In the genomic region with DNA sequence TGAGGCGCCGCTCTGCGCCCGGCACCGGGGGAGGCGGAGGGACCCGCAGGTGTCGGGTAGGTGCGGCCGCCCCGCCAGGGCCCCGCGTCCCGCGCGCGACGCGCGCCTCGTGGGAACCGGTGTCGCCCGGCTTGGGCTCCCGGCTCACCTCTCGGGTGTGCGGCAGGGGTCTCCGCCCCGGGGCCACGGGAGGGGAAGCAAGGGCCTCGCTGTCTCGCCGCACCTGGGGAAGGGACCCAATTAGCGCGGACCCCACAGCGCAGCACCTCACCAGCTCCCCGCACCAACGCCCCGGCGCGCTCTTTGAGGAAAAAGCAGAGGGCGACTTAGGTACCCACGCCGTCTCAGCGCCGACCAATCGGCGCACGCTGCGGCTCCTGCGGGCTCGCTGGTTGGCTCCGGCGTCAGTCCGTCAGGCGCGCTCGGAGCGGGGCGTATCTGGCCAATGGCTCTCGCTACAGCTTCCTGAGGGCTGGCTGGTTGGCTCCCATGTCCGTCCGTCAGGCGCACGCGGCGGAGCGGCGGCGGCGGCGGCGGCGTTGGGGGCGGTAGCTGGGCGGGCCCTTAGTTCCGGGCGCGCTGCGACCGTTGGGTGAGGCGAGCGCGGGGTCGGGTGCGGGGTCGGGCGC, we compare ENCODE assay signal across 8 cellular contexts. TPM values are rescaled to one million over a fixed set of nuclear protein-coding genes. Genes with fewer than 3 reads are reported as not detected.
A peak's percentile ranks its signal among the peaks of the same experiment; 100 is the strongest.
DNase-seq lines count a peak whose midpoint lies in the region; ATAC-seq, FAIRE-seq and TF ChIP-seq lines count a peak whose summit lies in the region.

A gene with protein sequence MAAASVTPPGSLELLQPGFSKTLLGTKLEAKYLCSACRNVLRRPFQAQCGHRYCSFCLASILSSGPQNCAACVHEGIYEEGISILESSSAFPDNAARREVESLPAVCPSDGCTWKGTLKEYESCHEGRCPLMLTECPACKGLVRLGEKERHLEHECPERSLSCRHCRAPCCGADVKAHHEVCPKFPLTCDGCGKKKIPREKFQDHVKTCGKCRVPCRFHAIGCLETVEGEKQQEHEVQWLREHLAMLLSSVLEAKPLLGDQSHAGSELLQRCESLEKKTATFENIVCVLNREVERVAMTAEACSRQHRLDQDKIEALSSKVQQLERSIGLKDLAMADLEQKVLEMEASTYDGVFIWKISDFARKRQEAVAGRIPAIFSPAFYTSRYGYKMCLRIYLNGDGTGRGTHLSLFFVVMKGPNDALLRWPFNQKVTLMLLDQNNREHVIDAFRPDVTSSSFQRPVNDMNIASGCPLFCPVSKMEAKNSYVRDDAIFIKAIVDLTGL (plus strand): TSS at position 567 of the 629 bp plus-strand sequence. CDS start 12,225 bp downstream, outside the sequence.

- CTCF ChIA-PET in AG04450 (lab: Charles Lee): interaction anchor here (0.7 kb wide), 1 partner anchor 58 kb away, joined by 3 read pairs; a partner anchor contains a TSS
- CTCF ChIA-PET in mammary epithelial cell (lab: Charles Lee; ENCODE audit: low non-redundant PET): no interaction called here

- in situ Hi-C loops in mammary epithelial cell (cut with MboI; ENCODE audit: low sequenced_read_pairs in 2 of 2): no loop called here

- FAIRE-seq in small intestine (lab: Jason Lieb, UNC): no peak

- WGBS in mammary epithelial cell (ENCODE audit: low coverage, missing lambda C conversion rate): 0% methylated on average over 19 of the region's 88 CpGs
- WGBS in small intestine, 3 donors: 0% methylated on average over 70 to 88 of the region's 88 CpGs

- H3K4me3 ChIP-seq in AG04450 (ENCODE audit: low read depth, low read length) (peak within 1 kb of the TSS; percentile 76), WERI-Rb-1 (ENCODE audit: low read depth, low read length) (peak within 1 kb of the TSS; percentile 67), mammary epithelial cell (replicated peaks in 1 of 3; ENCODE audit: insufficient read depth in 1 of 3, low read depth in 2 of 3, low read length in 3 of 3) (peak within 1 kb of the TSS; percentile 55 to 83 (median 82)), small intestine (ENCODE audit: low read depth in 1 of 2, low read length in 2 of 2) (peak within 1 kb of the TSS; percentile 92 to 96)

- H3K27me3 ChIP-seq in AG04450 (ENCODE audit: control insufficient read depth, insufficient read depth, low read length): no peaks in the 10 kb centered on the region
- no peaks in the 10 kb centered on the region for H3K27me3 ChIP-seq in WERI-Rb-1 (ENCODE audit: insufficient read depth, low read depth, severe bottlenecking)
- H3K27me3 ChIP-seq in mammary epithelial cell (ENCODE audit: insufficient read depth, low read length): no peaks in the 10 kb centered on the region
- no peaks in the 10 kb centered on the region for H3K27me3 ChIP-seq in small intestine (ENCODE audit: control insufficient read depth in 2 of 2, insufficient read depth in 2 of 2, low read length in 2 of 2)

- ATAC-seq in GM18907 (IDR thresholded peaks at IDR 0.05; ENCODE audit: unreplicated experiment): peak; percentile 77
- peak; percentile 67 for ATAC-seq in HG03139 (IDR thresholded peaks at IDR 0.05; ENCODE audit: unreplicated experiment)

- intact Hi-C loops in mammary epithelial cell (cut with micrococcal nuclease): loop anchor here (2.0 to 5.0 kb wide), 4 partner anchors 15 to 94 kb away; a partner anchor contains a TSS

- H3K36me3 ChIP-seq in WERI-Rb-1 (peaks cover 24% of the 10 kb centered on the region), mammary epithelial cell (ENCODE audit: insufficient read depth, low read length) (peaks cover 8% of the 10 kb centered on the region), small intestine (ENCODE audit: control insufficient read depth in 2 of 2, insufficient read depth in 2 of 2, low read length in 2 of 2) (no peaks in the 10 kb centered on the region)

- dilution Hi-C loops in mammary epithelial cell (cut with HindIII; ENCODE audit: low sequenced_read_pairs): no loop called here

- DNase-seq in AG04450 (ENCODE audit: low read depth, low spot score) (peak; percentile 99), NCI-H2227 (lab: John Stamatoyannopoulos, UW; ENCODE audit: unreplicated experiment) (peak; percentile 98), WERI-Rb-1 (peak; percentile 98), mammary epithelial cell (peak; percentile 100), iPS-NIHi11 (ENCODE audit: low spot score) (peak; percentile 100), small intestine (peak; percentile 98)

- TF ChIP-seq CTCF in AG04450 (IDR thresholded peaks at IDR 0.05; ENCODE audit: low read depth, low read length) (no peak), WERI-Rb-1 (IDR thresholded peaks at IDR 0.05; ENCODE audit: low read depth, low read length) (no peak), mammary epithelial cell (conservative IDR thresholded peaks at IDR 0.05 in 1 of 2, IDR thresholded peaks at IDR 0.05 in 1 of 2; ENCODE audit: extremely low read depth in 1 of 2, insufficient read depth in 1 of 2, low read depth in 1 of 2, low read length in 2 of 2) (no peak)

- peaks cover 50% of the 10 kb centered on the region for H3K79me2 ChIP-seq in mammary epithelial cell (ENCODE audit: insufficient read depth, low read length)

- H4K20me1 ChIP-seq in mammary epithelial cell (ENCODE audit: insufficient read depth, low read length): no peaks in the 10 kb centered on the region

- H3K27ac ChIP-seq in AG04450 (ENCODE audit: low read depth, low read length): no peak within 1 kb of the TSS
- H3K27ac ChIP-seq in WERI-Rb-1: peak within 1 kb of the TSS; percentile 95
- peak within 1 kb of the TSS; percentile 65 for H3K27ac ChIP-seq in mammary epithelial cell (ENCODE audit: insufficient read depth, low read depth, low read length)
- peak within 1 kb of the TSS; percentile 50 to 56 for H3K27ac ChIP-seq in small intestine (ENCODE audit: low read depth in 1 of 2, low read length in 1 of 2)

- BruUV-seq in mammary epithelial cell (replicated peaks; lab: Mats Ljungman, UMichigan): no TSS peak

- H3K4me1 ChIP-seq in mammary epithelial cell (ENCODE audit: insufficient read depth, low read length) (peaks cover 40% of the 10 kb centered on the region), small intestine (ENCODE audit: control insufficient read depth in 2 of 2, insufficient read depth in 1 of 2, low read depth in 1 of 2, low read length in 1 of 2) (no peaks in the 10 kb centered on the region)

- H3K9me3 ChIP-seq in AG04450 (ENCODE audit: control insufficient read depth, insufficient read depth, low read length): no peaks in the 10 kb centered on the region; the same call in 1 of the 2 replicates
- no peaks in the 10 kb centered on the region for H3K9me3 ChIP-seq in WERI-Rb-1 (ENCODE audit: severe bottlenecking)
- H3K9me3 ChIP-seq in mammary epithelial cell (replicated peaks; ENCODE audit: insufficient read depth, low read length): no peaks in the 10 kb centered on the region
- no peaks in the 10 kb centered on the region for H3K9me3 ChIP-seq in small intestine (ENCODE audit: control insufficient read depth, low read depth)

- H2AFZ ChIP-seq in mammary epithelial cell (ENCODE audit: low read depth, low read length): peak within 1 kb of the TSS; percentile 95

- peak within 1 kb of the TSS; percentile 95 for H3K4me2 ChIP-seq in mammary epithelial cell (ENCODE audit: insufficient read depth, low read depth, low read length)

- peak within 1 kb of the TSS; percentile 77 for H3K9ac ChIP-seq in mammary epithelial cell (ENCODE audit: insufficient read depth, low read length)

- POLR2A ChIA-PET in AG04450 (lab: Yijun Ruan, JAX): interaction anchor here (0.6 kb wide), 1 partner anchor 160 kb away, joined by 3 read pairs; no protein-coding TSS in a partner anchor

RNA-seq across cellular contexts. Expression of the gene that starts here (rescaled TPM):
- polyA plus RNA-seq in AG04450 (2011; rRNA removed) (6.1 and 6.9 TPM in 2 replicates), mammary epithelial cell (18.4 TPM), small intestine (10 to 100 TPM; 11.2 to 14.3 (median 13.2) TPM)
- polyA minus RNA-seq in AG04450 (2011; rRNA and poly(A)+ RNA removed): 8.3 and 10.5 TPM in 2 replicates
- 10 to 100 TPM in 1 of 2 donors, 1 to 10 TPM in 1; 8.3 to 27.8 TPM for total RNA-seq in mammary epithelial cell
- 24.0 TPM for polyA minus RNA-seq in mammary epithelial cell
